ENCODE assay signal across 8 cellular contexts in the genomic region with DNA sequence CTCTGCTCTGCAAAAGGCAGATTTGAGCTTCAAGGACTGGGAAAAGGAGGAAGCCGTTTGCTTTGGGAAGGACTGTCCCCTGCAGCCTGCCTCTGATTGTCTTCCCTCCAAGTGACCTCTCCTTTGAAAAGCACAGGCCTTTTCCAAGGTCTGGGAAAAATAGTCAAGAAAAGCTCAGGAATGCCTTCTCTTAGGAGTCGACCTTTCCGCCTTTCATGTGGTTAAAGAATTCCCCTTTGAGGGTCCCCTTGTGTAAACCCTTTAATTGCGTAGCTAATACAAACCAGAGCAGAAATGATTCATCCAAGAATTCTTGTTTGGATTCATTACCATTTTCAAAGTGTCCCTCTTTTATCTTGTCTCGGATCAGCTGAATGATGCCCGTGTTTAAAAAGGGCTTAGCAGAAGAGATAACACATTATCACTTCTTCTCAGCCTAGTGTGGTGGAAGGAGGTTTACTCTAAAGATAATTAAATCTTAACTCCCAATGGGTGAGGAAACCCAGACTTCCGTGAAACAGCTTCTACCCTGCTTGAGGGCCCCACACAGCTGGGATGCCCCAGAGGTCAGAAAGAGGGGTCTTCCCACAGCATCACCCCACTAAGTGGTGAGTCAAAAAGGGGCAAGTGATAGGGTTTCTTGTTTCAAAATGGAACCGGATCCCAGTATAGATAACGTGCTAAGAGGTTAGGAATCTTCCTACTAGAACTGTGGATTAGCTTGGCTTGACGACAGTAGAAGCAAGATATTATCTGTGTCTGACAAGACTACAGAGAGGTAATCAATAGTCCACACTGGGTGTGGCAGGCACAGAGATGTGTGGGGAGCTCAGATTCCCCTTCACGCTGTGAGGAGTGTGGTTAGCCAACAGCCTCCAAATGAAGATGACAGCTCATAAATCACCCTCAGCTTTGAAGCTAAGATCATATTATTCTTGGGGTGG.
DNase-seq lines count a peak whose midpoint lies in the region; ATAC-seq and TF ChIP-seq lines count a peak whose summit lies in the region.
"Had no signal": no experiment of that assay in that cellular context is flagged by ENCODE, and none has a peak within 500 bp of the region (broad histone marks: within the 10 kb centered on the region; RNA-seq: fewer than 3 reads in every experiment).

No MANE protein-coding gene starts in this region.

- H3K36me3 ChIP-seq in HEK293 (ENCODE audit: control insufficient read depth in 2 of 2, insufficient read depth in 1 of 2, low read length in 2 of 2) (no peaks in the 10 kb centered on the region), sigmoid colon (no peaks in the 10 kb centered on the region), mucosa of descending colon (ENCODE audit: low read depth) (no peaks in the 10 kb centered on the region)

- WGBS in sigmoid colon, 2 donors: 61 to 67% methylated on average over 11 of the region's 11 CpGs

- intact Hi-C loops in sigmoid colon (cut with DNase I) (no loop called here), mucosa of descending colon (cut with DNase I, micrococcal nuclease) (no loop called here)

- TF ChIP-seq CTCF in HEK293 (tag by site-specific recombination; IDR thresholded peaks at IDR 0.05): no peak
- TF ChIP-seq CTCF in sigmoid colon (IDR thresholded peaks at IDR 0.05): no peak
- no peak for TF ChIP-seq CTCF in mucosa of descending colon (IDR thresholded peaks at IDR 0.05)

- H3K27ac ChIP-seq in HEK293 (ENCODE audit: extremely low read depth, low read depth, low read length): no peak overlapping the region
- H3K27ac ChIP-seq in sigmoid colon: no peak overlapping the region

- H3K4me3 ChIP-seq in HEK293 (ENCODE audit: low read depth, low read length): no peak overlapping the region
- no peak overlapping the region for H3K4me3 ChIP-seq in sigmoid colon
- H3K4me3 ChIP-seq in mucosa of descending colon: no peak overlapping the region

- no peak for ATAC-seq in mucosa of descending colon

- H3K27me3 ChIP-seq in sigmoid colon: no peaks in the 10 kb centered on the region

- no peak for TF ChIP-seq EP300 in sigmoid colon (IDR thresholded peaks at IDR 0.05)

- no peak for TF ChIP-seq POLR2A in sigmoid colon (IDR thresholded peaks at IDR 0.05)

- CTCF ChIA-PET in HEK293 (lab: Yijun Ruan, JAX): interaction anchor here (0.5 to 1.1 kb wide), 3 partner anchors 106 to 604 kb away, joined by 3 to 4 read pairs (median 3); no protein-coding TSS in a partner anchor

- POLR2A ChIA-PET in HEK293 (lab: Yijun Ruan, JAX): interaction anchor here (0.7 to 1.3 kb wide), 5 partner anchors 16 to 737 kb away, joined by 3 to 4 read pairs (median 4); no protein-coding TSS in a partner anchor

- H3K4me1 ChIP-seq in HEK293 (ENCODE audit: control insufficient read depth, insufficient read depth, low read length): 0 out of 2 replicates have a peak, but pooled peaks cover 4% of the 10 kb centered on the region
- no peaks in the 10 kb centered on the region for H3K4me1 ChIP-seq in sigmoid colon
- no peaks in the 10 kb centered on the region for H3K4me1 ChIP-seq in mucosa of descending colon (ENCODE audit: low read depth)

- DNase-seq in NCI-H69 (lab: John Stamatoyannopoulos, UW) (peak; percentile 9), sigmoid colon (peak; percentile 29), mucosa of descending colon (no peak), ecto neural progenitor cell (ENCODE audit: low spot score) (no peak)
- DNase-seq in central memory CD4-positive, alpha-beta T cell: peak; percentile 27
- no peak for DNase-seq in activated naive CD4-positive, alpha-beta T cell (lab: John Stamatoyannopoulos, UW)
- DNase-seq: stimulated activated CD4-positive, alpha-beta T cell treated with anti-CD3 and anti-CD28 coated beads, Interleukin-4, amount 100 ng/mL, for 4 hours had no signal

- H3K9me3 ChIP-seq in HEK293 (ENCODE audit: control insufficient read depth, insufficient read depth, low read depth, low read length) (no peaks in the 10 kb centered on the region), sigmoid colon (no peaks in the 10 kb centered on the region), mucosa of descending colon (peaks cover 3% of the 10 kb centered on the region)

TF ChIP-seq in HEK293, 187 proteins besides CTCF, POLR2A, EP300 and RAD21:
- TF ChIP-seq TCF7L2 (IDR thresholded peaks at IDR 0.05; ENCODE audit: borderline replicate concordance, low read depth, low read length) (peak; percentile 73; the same call in 1 of the 2 replicates), MEIS1 (CRISPR knock-in tag; IDR thresholded peaks at IDR 0.05; ENCODE audit: borderline replicate concordance) (peak; percentile 72; the same call in 1 of the 2 replicates), ZNF549 (tag by site-specific recombination; IDR thresholded peaks at IDR 0.05) (no peak), TRIM28 (IDR thresholded peaks at IDR 0.05; ENCODE audit: borderline replicate concordance, low read length) (0 out of 2 replicates have a peak, but pooled peaks have one; percentile 20)

Comparison
In these comparisons a context has a peak if more than half of its experiments do, and no peak if none do; other contexts are left out.
1. DNase-seq: peak in NCI-H69 (single experiment), central memory CD4-positive, alpha-beta T cell (single experiment) and sigmoid colon (single experiment); none in mucosa of descending colon (0 of 3), activated naive CD4-positive, alpha-beta T cell (0 of 4) and ecto neural progenitor cell (single experiment).